In genomic region chr16:60717808-60718207, GRCh38 we compare ENCODE assay signal across 25 cellular contexts.
"Had no signal": no experiment of that assay in that cellular context is flagged by ENCODE, and none has a peak within 500 bp of the region (broad histone marks: within the 10 kb centered on the region; RNA-seq: fewer than 3 reads in every experiment).

No MANE protein-coding gene starts in this region.

- ATAC-seq: effector memory CD8-positive, alpha-beta T cell; esophagus mucosa; foreskin keratinocyte; gastrocnemius medialis; gastroesophageal sphincter; heart left ventricle; heart right ventricle had no signal

- H3K36me3 ChIP-seq: colonic mucosa, esophagus muscularis mucosa, esophagus squamous epithelium, gastrocnemius medialis, gastroesophageal sphincter, heart left ventricle, heart right ventricle had no signal

- H3K79me2 ChIP-seq: hepatocyte had no signal

- H2AFZ ChIP-seq: hepatocyte had no signal

- H3K4me2 ChIP-seq: hepatocyte had no signal

- H3K27ac ChIP-seq: colonic mucosa, coronary artery, dorsolateral prefrontal cortex, epithelial cell of prostate, esophagus muscularis mucosa, esophagus squamous epithelium, foreskin keratinocyte, gastrocnemius medialis, gastroesophageal sphincter, heart left ventricle, heart right ventricle, hepatocyte had no signal

- DNase-seq: colonic mucosa; cortex of kidney; dermis blood vessel endothelial cell; dorsolateral prefrontal cortex; effector CD4-positive, alpha-beta T cell; effector CD8-positive, alpha-beta T cell; effector memory CD4-positive, alpha-beta T cell; effector memory CD8-positive, alpha-beta T cell; endodermal cell; erythroblast; esophagus squamous epithelium; foreskin fibroblast; foreskin keratinocyte; foreskin melanocyte; gastrocnemius medialis; glutamatergic neuron; head of caudate nucleus; heart left ventricle; heart right ventricle had no signal

- H3K27me3 ChIP-seq: colonic mucosa, dorsolateral prefrontal cortex, esophagus muscularis mucosa, esophagus squamous epithelium, foreskin keratinocyte, gastrocnemius medialis, gastroesophageal sphincter, heart left ventricle, heart right ventricle, hepatocyte had no signal

- H3K4me1 ChIP-seq: colonic mucosa, esophagus muscularis mucosa, esophagus squamous epithelium, foreskin keratinocyte, gastrocnemius medialis, gastroesophageal sphincter, heart left ventricle, heart right ventricle had no signal

- H3K4me3 ChIP-seq: colonic mucosa, coronary artery, dorsolateral prefrontal cortex, esophagus muscularis mucosa, esophagus squamous epithelium, gastrocnemius medialis, gastroesophageal sphincter, heart left ventricle, heart right ventricle, hepatocyte had no signal

- H3K9me3 ChIP-seq: colonic mucosa, gastrocnemius medialis had no signal
